Comparison of ENCODE assay signal across 1 cellular context in genomic region chr12:4849024-4849594, GRCh38.
TF ChIP-seq lines count a peak whose summit lies in the region.

No MANE protein-coding gene starts in this region.

TF ChIP-seq in liver, 16 proteins besides CTCF, POLR2A, EP300 and RAD21 (continued from another document):
- TF ChIP-seq YY1 (IDR thresholded peaks at IDR 0.05), result no peak
